Comparison of ENCODE assay signal across 24 cellular contexts in the genomic region with DNA sequence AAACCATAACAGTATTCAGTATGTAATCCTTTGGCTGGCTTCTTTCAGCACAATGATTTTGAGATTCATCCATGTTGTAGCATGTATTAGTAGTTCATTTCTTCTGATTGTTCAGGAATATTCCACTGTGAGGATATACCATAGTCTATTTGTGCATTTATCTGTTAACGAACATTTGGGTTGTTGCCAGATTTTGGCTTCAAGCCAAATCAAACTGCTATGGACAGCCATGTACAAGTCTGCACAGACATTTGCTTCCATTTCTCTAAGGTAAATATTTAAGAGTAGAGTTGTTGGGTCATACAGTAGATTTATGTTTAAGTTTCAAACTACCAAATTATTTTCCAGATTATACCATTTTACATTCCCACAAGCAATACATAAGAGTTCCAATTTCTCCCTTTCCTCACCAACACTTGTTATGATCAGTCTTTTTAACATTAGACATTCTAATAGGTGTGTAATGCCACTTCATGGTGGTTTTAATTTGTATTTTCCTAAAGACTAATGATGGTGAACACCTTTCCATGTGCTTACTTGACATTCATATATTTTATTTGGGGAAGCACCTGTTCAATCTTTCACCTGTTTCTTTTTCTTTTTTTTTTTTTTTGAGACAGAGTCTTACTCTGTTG.
"Had no signal": no experiment of that assay in that cellular context is flagged by ENCODE, and none has a peak within 500 bp of the region (broad histone marks: within the 10 kb centered on the region; RNA-seq: fewer than 3 reads in every experiment).

No MANE protein-coding gene starts in this region.

- H3K27me3 ChIP-seq: dorsolateral prefrontal cortex, right atrium auricular region, suprapubic skin, transverse colon, upper lobe of right lung, uterus had no signal

- H3K4me3 ChIP-seq: dorsolateral prefrontal cortex, lung, right atrium auricular region, smooth muscle cell, suprapubic skin, transverse colon, upper lobe of right lung, uterus had no signal

- H2AFZ ChIP-seq: parathyroid adenoma had no signal

- H3K4me2 ChIP-seq: smooth muscle cell had no signal

- H3K27ac ChIP-seq: dorsolateral prefrontal cortex, parathyroid adenoma, right atrium auricular region, suprapubic skin, transverse colon, upper lobe of right lung, uterus had no signal

- H3K9me3 ChIP-seq: right atrium auricular region, suprapubic skin, transverse colon, upper lobe of right lung, uterus had no signal

- FAIRE-seq: frontal cortex had no signal

- H3K9ac ChIP-seq: parathyroid adenoma had no signal

- ATAC-seq: left lobe of liver; natural killer cell; sciatic nerve; stimulated activated naive CD8-positive, alpha-beta T cell treated with anti-CD3 and anti-CD28 coated beads, Interleukin-15, amount 100 ng/mL, for 72 hours; upper lobe of right lung had no signal

- DNase-seq: dorsolateral prefrontal cortex; effector CD4-positive, alpha-beta T cell; hypothalamus; immature natural killer cell; islet precursor cell; natural killer cell; occipital lobe; stimulated activated CD4-positive, alpha-beta T cell treated with anti-CD3 and anti-CD28 coated beads, Interleukin-12 subunit alpha, Interleukin-12 subunit beta, amount 100 ng/mL, for 4 hours; stimulated activated CD4-positive, alpha-beta T cell treated with anti-CD3 and anti-CD28 coated beads, Interleukin-1b, Interleukin-23, amount 100 ng/mL, for 48 hours; stimulated activated CD4-positive, alpha-beta T cell treated with anti-CD3 and anti-CD28 coated beads, Interleukin-4, amount 100 ng/mL, for 1 hour; stimulated activated CD8-positive, alpha-beta memory T cell treated with anti-CD3 and anti-CD28 coated beads, Interleukin-4, amount 100 ng/mL, for 48 hours; stimulated activated naive CD4-positive, alpha-beta T cell; stimulated activated naive CD8-positive, alpha-beta T cell treated with anti-CD3 and anti-CD28 coated beads, Interleukin-15, amount 100 ng/mL, for 72 hours; transverse colon; upper lobe of right lung; uterus had no signal

- H3K36me3 ChIP-seq: transverse colon, upper lobe of right lung, uterus had no signal

- H3K4me1 ChIP-seq: parathyroid adenoma, suprapubic skin, transverse colon, upper lobe of right lung, uterus had no signal
